In genomic region chr17:82527893-82528292, GRCh38 we compare ENCODE assay signal across 12 cellular contexts. TPM values are rescaled to one million over a fixed set of nuclear protein-coding genes. Genes with fewer than 3 reads are reported as not detected.
DNase-seq lines count a peak whose midpoint lies in the region; ATAC-seq and TF ChIP-seq lines count a peak whose summit lies in the region.
"Had no signal": no experiment of that assay in that cellular context is flagged by ENCODE, and none has a peak within 500 bp of the region (broad histone marks: within the 10 kb centered on the region; RNA-seq: fewer than 3 reads in every experiment).

No MANE protein-coding gene starts in this region.

- H3K4me2 ChIP-seq in mesenchymal stem cell (ENCODE audit: low read length, poor library complexity, severe bottlenecking), result no peak overlapping the region

- no peak for TF ChIP-seq CTCF in brain (conservative IDR thresholded peaks at IDR 0.05)
- TF ChIP-seq CTCF in transverse colon (IDR thresholded peaks at IDR 0.05), result no peak

- H3K4me3 Mint-ChIP-seq in activated naive CD8-positive, alpha-beta T cell, result peak overlapping the region; percentile 1
- no peak overlapping the region for H3K4me3 Mint-ChIP-seq in activated naive CD8-positive, alpha-beta T cell treated with anti-CD3 and anti-CD28 coated beads, Interleukin-2, amount 50 U/mL, for 24 hours
- peak overlapping the region in 3 of 5 experiments; percentile 28 to 39 (median 38) for H3K4me3 Mint-ChIP-seq in brain

- no peak overlapping the region for H2BK15ac ChIP-seq in mesenchymal stem cell (ENCODE audit: low read depth, poor library complexity, severe bottlenecking)

- H3K27ac Mint-ChIP-seq in activated naive CD8-positive, alpha-beta T cell, result no peak overlapping the region
- no peak overlapping the region for H3K27ac Mint-ChIP-seq in activated naive CD8-positive, alpha-beta T cell treated with anti-CD3 and anti-CD28 coated beads, Interleukin-2, amount 50 U/mL, for 24 hours
- peak overlapping the region in 4 of 5 experiments; percentile 72 to 89 (median 82) for H3K27ac Mint-ChIP-seq in brain

- intact Hi-C loops in transverse colon (cut with DNase I; ENCODE audit: low total_unique reads), result no loop called here

- in situ Hi-C loops in transverse colon (cut with MboI; ENCODE audit: low pct_ligation_motif_present in 1 of 4, low pct_unique_long_range_greater_than_20kb in 1 of 4, low sequenced_read_pairs in 3 of 4), result no loop called here

- no peaks in the 10 kb centered on the region for H3K27me3 ChIP-seq in mesenchymal stem cell (ENCODE audit: control insufficient read depth in 1 of 2, insufficient read depth in 1 of 2, low read length in 2 of 2)
- no peaks in the 10 kb centered on the region for H3K27me3 ChIP-seq in transverse colon
- H3K27me3 ChIP-seq: foreskin keratinocyte, MG63, ovary had no signal

- no peak overlapping the region for H3K14ac ChIP-seq in mesenchymal stem cell (ENCODE audit: low read length in 2 of 2)

- H2BK12ac ChIP-seq in mesenchymal stem cell (ENCODE audit: low read length in 2 of 2), result peak overlapping the region in 1 of 2 experiments; percentile 5

- H2BK5ac ChIP-seq in mesenchymal stem cell (ENCODE audit: low read depth, low read length, poor library complexity, severe bottlenecking), result no peak overlapping the region

- peak overlapping the region; percentile 76 for H3K9ac ChIP-seq in mesenchymal stem cell (ENCODE audit: low read length)

- ATAC-seq in activated naive CD8-positive, alpha-beta T cell treated with anti-CD3 and anti-CD28 coated beads, Interleukin-2, amount 50 U/mL, for 24 hours, result no peak
- ATAC-seq in GM21423 (IDR thresholded peaks at IDR 0.05; ENCODE audit: unreplicated experiment) (no peak), HG03039 (IDR thresholded peaks at IDR 0.05; ENCODE audit: unreplicated experiment) (no peak)

- no peak overlapping the region for H2AFZ ChIP-seq in mesenchymal stem cell (ENCODE audit: low read depth, low read length)

- peaks cover 5% of the 10 kb centered on the region for H3K36me3 Mint-ChIP-seq in activated naive CD8-positive, alpha-beta T cell
- peaks cover 5% of the 10 kb centered on the region for H3K36me3 Mint-ChIP-seq in activated naive CD8-positive, alpha-beta T cell treated with anti-CD3 and anti-CD28 coated beads, Interleukin-2, amount 50 U/mL, for 24 hours (ENCODE audit: low read depth)
- H3K36me3 Mint-ChIP-seq in brain, result peaks cover 20% of the 10 kb centered on the region

- WGBS in mesenchymal stem cell, result 98% methylated on average over 7 of the region's 8 CpGs
- WGBS in transverse colon (ENCODE audit: low coverage in 1 of 2), 2 donors, result 69 to 83% methylated on average over 4 to 8 of the region's 8 CpGs

- peaks cover 53% of the 10 kb centered on the region for H3K4me1 Mint-ChIP-seq in activated naive CD8-positive, alpha-beta T cell (ENCODE audit: low read depth)
- H3K4me1 Mint-ChIP-seq in activated naive CD8-positive, alpha-beta T cell treated with anti-CD3 and anti-CD28 coated beads, Interleukin-2, amount 50 U/mL, for 24 hours, result peaks cover 63% of the 10 kb centered on the region
- peaks cover 74% of the 10 kb centered on the region for H3K4me1 Mint-ChIP-seq in brain

- H3K4me1 ChIP-seq in mesenchymal stem cell (ENCODE audit: control insufficient read depth, insufficient read depth, low read depth, low read length) (peaks cover 22% of the 10 kb centered on the region), transverse colon (peaks cover 24 to 74% (median 51%) of the 10 kb centered on the region in 4 donors)

- H3K9me3 Mint-ChIP-seq in activated naive CD8-positive, alpha-beta T cell (ENCODE audit: low read depth), result no peaks in the 10 kb centered on the region
- H3K9me3 Mint-ChIP-seq in activated naive CD8-positive, alpha-beta T cell treated with anti-CD3 and anti-CD28 coated beads, Interleukin-2, amount 50 U/mL, for 24 hours, result no peaks in the 10 kb centered on the region
- H3K9me3 Mint-ChIP-seq in brain, result no peaks in the 10 kb centered on the region

- H3K36me3 ChIP-seq in mesenchymal stem cell (ENCODE audit: control insufficient read depth in 1 of 2, insufficient read depth in 2 of 2, low read depth in 1 of 2, low read length in 2 of 2) (no peaks in the 10 kb centered on the region), transverse colon (no peaks in the 10 kb centered on the region)
- H3K36me3 ChIP-seq: ovary had no signal

- no peaks in the 10 kb centered on the region for H3K9me3 ChIP-seq in mesenchymal stem cell (ENCODE audit: control insufficient read depth, low read length)
- no peaks in the 10 kb centered on the region for H3K9me3 ChIP-seq in transverse colon
- H3K9me3 ChIP-seq: MG63, ovary had no signal

- H2AK5ac ChIP-seq in mesenchymal stem cell (ENCODE audit: low read length, severe bottlenecking), result no peak overlapping the region

- H4K91ac ChIP-seq in mesenchymal stem cell (ENCODE audit: low read length), result no peak overlapping the region

- no peak for TF ChIP-seq EP300 in transverse colon (IDR thresholded peaks at IDR 0.05; ENCODE audit: low read depth)

- no peak for TF ChIP-seq POLR2A in transverse colon (IDR thresholded peaks at IDR 0.05)

- H3K4me3 ChIP-seq in mesenchymal stem cell (ENCODE audit: insufficient read depth in 1 of 2, low read depth in 1 of 2, low read length in 2 of 2) (no peak overlapping the region), transverse colon (no peak overlapping the region)
- H3K4me3 ChIP-seq: MG63, ovary had no signal

- H4K8ac ChIP-seq in mesenchymal stem cell (ENCODE audit: low read length), result no peak overlapping the region

- DNase-seq in activated naive CD8-positive, alpha-beta T cell treated with anti-CD3 and anti-CD28 coated beads, Interleukin-2, amount 50 U/mL, for 24 hours, result no peak
- DNase-seq in mesenchymal stem cell, result no peak
- no peak for DNase-seq in transverse colon
- no peak for DNase-seq in dedifferentiated amniotic fluid mesenchymal stem cell (ENCODE audit: extremely low spot score)
- DNase-seq: foreskin keratinocyte, MG63, NCI-H446 treated with DMSO at 0.1 percent for 48 hours, ovary had no signal

- no peaks in the 10 kb centered on the region for H3K27me3 Mint-ChIP-seq in activated naive CD8-positive, alpha-beta T cell
- H3K27me3 Mint-ChIP-seq in activated naive CD8-positive, alpha-beta T cell treated with anti-CD3 and anti-CD28 coated beads, Interleukin-2, amount 50 U/mL, for 24 hours, result no peaks in the 10 kb centered on the region
- no peaks in the 10 kb centered on the region for H3K27me3 Mint-ChIP-seq in brain

- H3K27ac ChIP-seq in mesenchymal stem cell (ENCODE audit: low read length, poor library complexity, severe bottlenecking) (no peak overlapping the region), transverse colon (peak overlapping the region; percentile 53 to 79 (median 74))
- H3K27ac ChIP-seq: ovary had no signal

- H3K18ac ChIP-seq in mesenchymal stem cell (ENCODE audit: low read depth in 1 of 2, low read length in 2 of 2), result no peak overlapping the region

- no peak overlapping the region for H3K23ac ChIP-seq in mesenchymal stem cell (ENCODE audit: low read length in 2 of 2)

- H2BK120ac ChIP-seq in mesenchymal stem cell (ENCODE audit: low read depth, low read length), result no peak overlapping the region

- H3K4ac ChIP-seq in mesenchymal stem cell (ENCODE audit: low read depth in 1 of 2, low read length in 2 of 2), result no peak overlapping the region

- no peaks in the 10 kb centered on the region for H3K79me1 ChIP-seq in mesenchymal stem cell (replicated peaks; ENCODE audit: low read length, poor library complexity, severe bottlenecking)

RNA-seq across cellular contexts. Expression of gene FOXK2, which starts 8.4 kb away (rescaled TPM):
- 44.0 TPM for polyA plus RNA-seq in brain (ENCODE audit: insufficient read depth, low read depth, low replicate concordance)
- polyA plus RNA-seq in mesenchymal stem cell (2013, experiment 1 of 2), result 45.8 TPM
- polyA plus RNA-seq in mesenchymal stem cell (2013, experiment 2 of 2), result 46.2 TPM
- 100 to 1,000 TPM in 2 of 4 donors, 10 to 100 TPM in 2; 41.2 to 216 (median 106) TPM for total RNA-seq in transverse colon

Comparison
In these comparisons a context has a peak if more than half of its experiments do, and no peak if none do; other contexts are left out.
1. H3K27ac Mint-ChIP-seq: peak in brain (4 of 5); none in activated naive CD8-positive, alpha-beta T cell (single experiment) and activated naive CD8-positive, alpha-beta T cell treated with anti-CD3 and anti-CD28 coated beads, Interleukin-2, amount 50 U/mL, for 24 hours (single experiment).